ENCODE assay signal across 9 cellular contexts in genomic region chrX:10110316-10110932, GRCh38. TPM values are rescaled to one million over a fixed set of nuclear protein-coding genes. Genes with fewer than 3 reads are reported as not detected.
DNase-seq lines count a peak whose midpoint lies in the region; ATAC-seq and TF ChIP-seq lines count a peak whose summit lies in the region.
"Had no signal": no experiment of that assay in that cellular context is flagged by ENCODE, and none has a peak within 500 bp of the region (broad histone marks: within the 10 kb centered on the region; RNA-seq: fewer than 3 reads in every experiment).

No MANE protein-coding gene starts in this region.

- DNase-seq in left colon (no peak), NCI-H524 treated with DMSO at 0.1 percent for 48 hours (lab: John Stamatoyannopoulos, UW) (no peak), lower leg skin (ENCODE audit: low spot score in 2 of 2) (no peak)
- DNase-seq: DMS79 treated with DMSO at 0.1 percent for 48 hours had no signal

- intact Hi-C loops in dendritic cell treated with granulocyte-macrophage colony-stimulating factor and Interleukin-4, amounts not matched to agents 40 ng/mL and 50 ng/mL, for 4 days (cut with micrococcal nuclease): no loop called here
- intact Hi-C loops in left colon (cut with DNase I, micrococcal nuclease) (loop anchor here in 1 of 2 donors (10.0 kb wide), 1 partner anchor 116 kb away; no protein-coding TSS in a partner anchor), lower leg skin (cut with DNase I; ENCODE audit: low total_unique reads) (no loop called here)

- H3K27me3 ChIP-seq in skeletal muscle tissue (ENCODE audit: control insufficient read depth in 3 of 3, insufficient read depth in 3 of 3, low read length in 3 of 3): peaks cover 0 to 4% (median 0%) of the 10 kb centered on the region in 3 donors

- TF ChIP-seq POLR2A in lower leg skin (IDR thresholded peaks at IDR 0.05): no peak

- H3K4me3 ChIP-seq in GM08714 (ENCODE audit: low read length): peak overlapping the region; percentile 5; the same call in 1 of the 2 replicates
- no peak overlapping the region for H3K4me3 ChIP-seq in skeletal muscle tissue (ENCODE audit: low read length in 3 of 3)
- H3K4me3 ChIP-seq in lower leg skin (ENCODE audit: low read depth, poor library complexity, severe bottlenecking): no peak overlapping the region

- peak; percentile 10 for ATAC-seq in HG03175 (IDR thresholded peaks at IDR 0.05; ENCODE audit: unreplicated experiment)
- ATAC-seq in left colon: no peak

- 73 to 85% methylated on average over 12 to 16 of the region's 16 CpGs for WGBS in lower leg skin, 2 donors

- peak overlapping the region; percentile 23 for H3K27ac ChIP-seq in skeletal muscle tissue (ENCODE audit: low read depth, low read length)
- H3K27ac ChIP-seq: HL-60 had no signal

- H3K9me3 ChIP-seq in skeletal muscle tissue (ENCODE audit: control insufficient read depth in 3 of 3, low read length in 3 of 3): no peaks in the 10 kb centered on the region

- H3K4me3 Mint-ChIP-seq in dendritic cell treated with granulocyte-macrophage colony-stimulating factor and Interleukin-4, amounts not matched to agents 40 ng/mL and 50 ng/mL, for 4 days: peak overlapping the region; percentile 32

- H3K9me3 Mint-ChIP-seq in dendritic cell treated with granulocyte-macrophage colony-stimulating factor and Interleukin-4, amounts not matched to agents 40 ng/mL and 50 ng/mL, for 4 days: no peaks in the 10 kb centered on the region

- peaks cover 2% of the 10 kb centered on the region for H3K27me3 Mint-ChIP-seq in dendritic cell treated with granulocyte-macrophage colony-stimulating factor and Interleukin-4, amounts not matched to agents 40 ng/mL and 50 ng/mL, for 4 days

- H3K36me3 ChIP-seq in skeletal muscle tissue (ENCODE audit: control insufficient read depth in 3 of 3, insufficient read depth in 3 of 3, low read length in 3 of 3): no peaks in the 10 kb centered on the region

- H3K4me1 ChIP-seq in skeletal muscle tissue (ENCODE audit: control insufficient read depth in 3 of 3, insufficient read depth in 3 of 3, low read length in 3 of 3): peaks cover 9 to 28% (median 23%) of the 10 kb centered on the region in 3 donors

- TF ChIP-seq CTCF in lower leg skin (IDR thresholded peaks at IDR 0.05): no peak

- peaks cover 21% of the 10 kb centered on the region for H3K36me3 Mint-ChIP-seq in dendritic cell treated with granulocyte-macrophage colony-stimulating factor and Interleukin-4, amounts not matched to agents 40 ng/mL and 50 ng/mL, for 4 days (ENCODE audit: low read depth)

- peaks cover 38% of the 10 kb centered on the region for H3K4me1 Mint-ChIP-seq in dendritic cell treated with granulocyte-macrophage colony-stimulating factor and Interleukin-4, amounts not matched to agents 40 ng/mL and 50 ng/mL, for 4 days (ENCODE audit: low read depth)

- H3K9ac ChIP-seq in skeletal muscle tissue (ENCODE audit: low read depth in 1 of 3, low read length in 3 of 3): peak overlapping the region in 1 of 3 donors; percentile 3

- H3K27ac Mint-ChIP-seq in dendritic cell treated with granulocyte-macrophage colony-stimulating factor and Interleukin-4, amounts not matched to agents 40 ng/mL and 50 ng/mL, for 4 days: peak overlapping the region; percentile 76

RNA-seq across cellular contexts. Expression of gene CLCN4, which starts 46.4 kb away (rescaled TPM):
- 15.7 TPM for total RNA-seq in skeletal muscle tissue
- 1 to 10 TPM in 1 of 2 donors, under 1 TPM in 1; 0.46 to 1.4 TPM for total RNA-seq in left colon
- 1 to 10 TPM in 3 of 4 donors, under 1 TPM in 1; 0.54 to 5.0 (median 2.6) TPM for total RNA-seq in lower leg skin
